ENCODE assay signal across 16 cellular contexts in the genomic region with DNA sequence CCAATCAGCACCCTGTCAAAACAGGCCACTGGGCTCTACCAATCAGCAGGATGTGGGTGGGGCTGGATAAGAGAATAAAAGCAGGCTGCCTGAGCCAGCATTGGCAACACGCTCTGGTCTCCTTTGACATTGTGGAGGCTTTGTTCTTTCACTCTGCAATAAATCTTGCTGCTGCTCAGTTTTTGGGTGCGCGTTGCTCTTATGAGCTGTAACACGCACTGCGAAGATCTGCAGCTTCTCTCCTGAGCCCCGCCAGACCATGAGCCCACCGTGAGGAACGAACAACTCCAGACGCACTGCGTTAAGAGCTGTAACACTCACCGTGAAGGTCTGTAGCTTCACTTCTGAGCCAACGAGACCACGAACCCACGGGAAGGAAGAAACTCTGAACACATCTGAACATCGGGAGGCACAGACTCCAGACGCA. TPM values are rescaled to one million over a fixed set of nuclear protein-coding genes. Genes with fewer than 3 reads are reported as not detected.
DNase-seq lines count a peak whose midpoint lies in the region; ATAC-seq and TF ChIP-seq lines count a peak whose summit lies in the region.
"Had no signal": no experiment of that assay in that cellular context is flagged by ENCODE, and none has a peak within 500 bp of the region (broad histone marks: within the 10 kb centered on the region; RNA-seq: fewer than 3 reads in every experiment).

No MANE protein-coding gene starts in this region.

- CTCF ChIA-PET in WTC11 (lab: Charles Lee): interaction anchor here (1.6 kb wide), 1 partner anchor 24 kb away, joined by 6 read pairs; no protein-coding TSS in a partner anchor

- DNase-seq in activated CD4-positive, alpha-beta T cell treated with anti-CD3 and anti-CD28 coated beads for 48 hours: peak; percentile 50
- no peak for DNase-seq in activated CD4-positive, alpha-beta T cell treated with anti-CD3 and anti-CD28 coated beads, Interleukin-2, amount 50 U/mL, for 1 hour
- no peak for DNase-seq in WTC11 (ENCODE audit: low spot score)
- DNase-seq in naive thymus-derived CD8-positive, alpha-beta T cell: peak in 7 of 10 donors; percentile 23 to 74 (median 56)
- DNase-seq in DMS53 treated with DMSO at 0.1 percent for 48 hours (lab: John Stamatoyannopoulos, UW; ENCODE audit: unreplicated experiment): no peak
- DNase-seq: activated CD4-positive, CD25-positive, alpha-beta regulatory T cell treated with anti-CD3 and anti-CD28 coated beads, Interleukin-2, amount 50 U/mL, for 72 hours; DMS79 treated with DMSO at 0.1 percent for 48 hours; kidney glomerular epithelial cell; NCI-H1436 treated with DMSO at 0.1 percent for 48 hours had no signal

- ATAC-seq in WTC11: no peak
- ATAC-seq in naive thymus-derived CD8-positive, alpha-beta T cell: peak; percentile 65 to 90
- no peak for ATAC-seq in activated CD4-positive, CD25-positive, alpha-beta regulatory T cell treated with anti-CD3 and anti-CD28 coated beads, Interleukin-2, amount 50 U/mL, for 24 hours
- ATAC-seq: gastroesophageal sphincter, sciatic nerve had no signal

- H3K4me1 Mint-ChIP-seq in WTC11: no peaks in the 10 kb centered on the region
- peaks cover 6 to 13% (median 10%) of the 10 kb centered on the region in 4 donors for H3K4me1 Mint-ChIP-seq in naive thymus-derived CD8-positive, alpha-beta T cell

- H3K4me3 Mint-ChIP-seq in WTC11: no peak overlapping the region
- H3K4me3 Mint-ChIP-seq in naive thymus-derived CD8-positive, alpha-beta T cell: peak overlapping the region; percentile 78 to 97 (median 89)

- H3K36me3 Mint-ChIP-seq in WTC11: no peaks in the 10 kb centered on the region
- H3K36me3 Mint-ChIP-seq in naive thymus-derived CD8-positive, alpha-beta T cell: no peaks in the 10 kb centered on the region

- TF ChIP-seq CTCF in WTC11 (IDR thresholded peaks at IDR 0.05): no peak

- 0 out of 2 replicates have a peak overlapping the region, but pooled peaks have one; percentile 51 for H3K27ac Mint-ChIP-seq in WTC11
- H3K27ac Mint-ChIP-seq in naive thymus-derived CD8-positive, alpha-beta T cell: peak overlapping the region; percentile 53 to 97 (median 92)

- peaks cover 19% of the 10 kb centered on the region for H3K27me3 Mint-ChIP-seq in WTC11 (ENCODE audit: low read depth)
- H3K27me3 Mint-ChIP-seq in naive thymus-derived CD8-positive, alpha-beta T cell: peaks cover 10 to 28% (median 17%) of the 10 kb centered on the region in 5 donors

- peaks cover 8% of the 10 kb centered on the region for H3K9me3 Mint-ChIP-seq in WTC11
- peaks cover 0 to 6% (median 0%) of the 10 kb centered on the region in 9 donors for H3K9me3 Mint-ChIP-seq in naive thymus-derived CD8-positive, alpha-beta T cell

- POLR2A ChIA-PET in WTC11 (lab: Charles Lee): no interaction called here
- POLR2A ChIA-PET in naive thymus-derived CD8-positive, alpha-beta T cell (lab: Charles Lee): interaction anchor here (1.0 to 3.7 kb wide), 6 partner anchors 9 to 143 kb away, joined by 3 to 21 read pairs (median 8); a partner anchor contains a TSS

TF ChIP-seq in WTC11, 78 proteins besides CTCF, POLR2A, EP300 and RAD21:
- TF ChIP-seq NFYB (CRISPR knock-in tag; conservative IDR thresholded peaks at IDR 0.05; ENCODE audit: low read depth): peak; percentile 66
- TF ChIP-seq SOX15 (CRISPR knock-in tag; IDR thresholded peaks at IDR 0.05): no peak
TF ChIP-seq in WTC11: peak in this region for 1.

RNA-seq across cellular contexts. Expression of a gene that starts 8.4 kb away (rescaled TPM):
- 7.7 to 9.9 TPM (median 8.2 TPM) in 3 replicates for total RNA-seq in WTC11 (2021)
- 1 to 10 TPM in 1 of 2 experiments, under 1 TPM in 1; 0.41 to 1.2 TPM for total RNA-seq in naive thymus-derived CD8-positive, alpha-beta T cell
- under 1 TPM in 2 of 3 donors, not detected in 1; 0.06 to 0.30 TPM for polyA plus RNA-seq in naive thymus-derived CD8-positive, alpha-beta T cell
- total RNA-seq: ascending aorta, H4, myocyte, SK-MEL-5 had no signal

RNA-seq across cellular contexts. Expression of a gene that starts 14.9 kb away (rescaled TPM):
- total RNA-seq in WTC11 (2021): 41.2 to 43.8 TPM (median 41.4 TPM) in 3 replicates
- total RNA-seq in naive thymus-derived CD8-positive, alpha-beta T cell: 10 to 100 TPM; 27.0 to 35.4 TPM
- 10 to 100 TPM; 34.9 to 42.4 (median 36.2) TPM for polyA plus RNA-seq in naive thymus-derived CD8-positive, alpha-beta T cell

RNA-seq across cellular contexts. Expression of a gene that starts 19.8 kb away (rescaled TPM):
- total RNA-seq in WTC11 (2021): 63.8 to 64.7 TPM (median 64.4 TPM) in 3 replicates
- 10 to 100 TPM; 90.5 to 94.8 TPM for total RNA-seq in naive thymus-derived CD8-positive, alpha-beta T cell
- polyA plus RNA-seq in naive thymus-derived CD8-positive, alpha-beta T cell: 10 to 100 TPM; 17.6 to 39.6 (median 26.3) TPM

RNA-seq across cellular contexts. Expression of a gene that starts 44.0 kb away (rescaled TPM):
- 226 to 236 TPM (median 229 TPM) in 3 replicates for total RNA-seq in WTC11 (2021)
- 10 to 100 TPM; 87.6 to 98.9 TPM for total RNA-seq in naive thymus-derived CD8-positive, alpha-beta T cell
- polyA plus RNA-seq in naive thymus-derived CD8-positive, alpha-beta T cell: 100 to 1,000 TPM in 2 of 3 donors, 10 to 100 TPM in 1; 98.5 to 133 (median 126) TPM

RNA-seq across cellular contexts. Expression of a gene that starts 46.1 kb away (rescaled TPM):
- 23.0 to 27.4 TPM (median 26.7 TPM) in 3 replicates for total RNA-seq in WTC11 (2021)
- total RNA-seq in naive thymus-derived CD8-positive, alpha-beta T cell: 10 to 100 TPM; 81.2 to 90.6 TPM
- polyA plus RNA-seq in naive thymus-derived CD8-positive, alpha-beta T cell: 10 to 100 TPM; 89.5 to 99.6 (median 90.6) TPM

Comparison
In these comparisons a context has a peak if more than half of its experiments do, and no peak if none do; other contexts are left out.
1. DNase-seq: peak in activated CD4-positive, alpha-beta T cell treated with anti-CD3 and anti-CD28 coated beads for 48 hours (single experiment) and naive thymus-derived CD8-positive, alpha-beta T cell (7 of 10); none in activated CD4-positive, alpha-beta T cell treated with anti-CD3 and anti-CD28 coated beads, Interleukin-2, amount 50 U/mL, for 1 hour (single experiment), WTC11 (single experiment) and DMS53 treated with DMSO at 0.1 percent for 48 hours (single experiment).
2. ATAC-seq: peak in naive thymus-derived CD8-positive, alpha-beta T cell (2 of 2); none in WTC11 (single experiment) and activated CD4-positive, CD25-positive, alpha-beta regulatory T cell treated with anti-CD3 and anti-CD28 coated beads, Interleukin-2, amount 50 U/mL, for 24 hours (0 of 2).